8 cellular contexts compared by ENCODE assay signal in genomic region chr11:131910491-131911387, GRCh38.
DNase-seq lines count a peak whose midpoint lies in the region; ATAC-seq and TF ChIP-seq lines count a peak whose summit lies in the region.

No MANE protein-coding gene starts in this region.

- no peak overlapping the region for H2AFZ ChIP-seq in OCI-LY7 (ENCODE audit: low read length)

- no TSS peak for BruUV-seq in OCI-LY7 (replicated peaks; lab: Mats Ljungman, UMichigan)

- H3K36me3 ChIP-seq in H7 (replicated peaks; ENCODE audit: control insufficient read depth, insufficient read depth, low read length) (no peaks in the 10 kb centered on the region), OCI-LY7 (ENCODE audit: insufficient read depth, low read length) (no peaks in the 10 kb centered on the region)

- TF ChIP-seq CTCF in VCaP (conservative IDR thresholded peaks at IDR 0.05): no peak
- TF ChIP-seq CTCF in OCI-LY7 (conservative IDR thresholded peaks at IDR 0.05; ENCODE audit: low read length): no peak

- ATAC-seq in left ventricle myocardium superior (peak; percentile 54), HG03460 (IDR thresholded peaks at IDR 0.05; ENCODE audit: unreplicated experiment) (no peak), HG02763 (IDR thresholded peaks at IDR 0.05; ENCODE audit: unreplicated experiment) (no peak), HG02623 (IDR thresholded peaks at IDR 0.05; ENCODE audit: unreplicated experiment) (no peak)

- no peak overlapping the region for H3K4me2 ChIP-seq in OCI-LY7 (ENCODE audit: low read length)

- no peaks in the 10 kb centered on the region for H3K4me1 ChIP-seq in OCI-LY7 (ENCODE audit: insufficient read depth, low read length, poor library complexity, severe bottlenecking)

- H3K79me2 ChIP-seq in OCI-LY7 (ENCODE audit: insufficient read depth, low read depth, low read length): no peaks in the 10 kb centered on the region

- no peaks in the 10 kb centered on the region for H3K9me2 ChIP-seq in OCI-LY7 (ENCODE audit: insufficient read depth, low read length)

- intact Hi-C loops in left ventricle myocardium superior (cut with micrococcal nuclease): no loop called here
- intact Hi-C loops in OCI-LY7 (cut with micrococcal nuclease; ENCODE audit: unreplicated experiment): no loop called here

- H3K27me3 ChIP-seq in H7 (ENCODE audit: control insufficient read depth, insufficient read depth, low read length): peaks cover 9% of the 10 kb centered on the region

- CTCF ChIA-PET in OCI-LY7 (lab: Charles Lee; ENCODE audit: unreplicated experiment): no interaction called here

- peak overlapping the region; percentile 21; the same call in 1 of the 2 replicates for H3K27ac ChIP-seq in VCaP
- H3K27ac ChIP-seq in skin epidermis: peak overlapping the region in 4 of 21 experiments; percentile 1 to 65 (median 24)
- no peak overlapping the region for H3K27ac ChIP-seq in OCI-LY7 (ENCODE audit: low read depth, low read length, poor library complexity, severe bottlenecking)

- H3K9me3 ChIP-seq in OCI-LY7 (ENCODE audit: low read length): no peaks in the 10 kb centered on the region

- H3K4me3 ChIP-seq in H7 (ENCODE audit: insufficient read depth, low read depth, low read length) (peak overlapping the region; percentile 70), skin epidermis (peak overlapping the region; percentile 16 to 36 (median 23)), OCI-LY7 (ENCODE audit: low read depth, low read length, poor library complexity, severe bottlenecking) (no peak overlapping the region)

- POLR2A ChIA-PET in OCI-LY7 (lab: Charles Lee): no interaction called here

- H4K20me1 ChIP-seq in OCI-LY7 (ENCODE audit: insufficient read depth, low read length): no peaks in the 10 kb centered on the region

- DNase-seq in H7 (peak; percentile 81), left ventricle myocardium superior (no peak), OCI-LY7 (ENCODE audit: low spot score) (no peak)
